In the genomic region with DNA sequence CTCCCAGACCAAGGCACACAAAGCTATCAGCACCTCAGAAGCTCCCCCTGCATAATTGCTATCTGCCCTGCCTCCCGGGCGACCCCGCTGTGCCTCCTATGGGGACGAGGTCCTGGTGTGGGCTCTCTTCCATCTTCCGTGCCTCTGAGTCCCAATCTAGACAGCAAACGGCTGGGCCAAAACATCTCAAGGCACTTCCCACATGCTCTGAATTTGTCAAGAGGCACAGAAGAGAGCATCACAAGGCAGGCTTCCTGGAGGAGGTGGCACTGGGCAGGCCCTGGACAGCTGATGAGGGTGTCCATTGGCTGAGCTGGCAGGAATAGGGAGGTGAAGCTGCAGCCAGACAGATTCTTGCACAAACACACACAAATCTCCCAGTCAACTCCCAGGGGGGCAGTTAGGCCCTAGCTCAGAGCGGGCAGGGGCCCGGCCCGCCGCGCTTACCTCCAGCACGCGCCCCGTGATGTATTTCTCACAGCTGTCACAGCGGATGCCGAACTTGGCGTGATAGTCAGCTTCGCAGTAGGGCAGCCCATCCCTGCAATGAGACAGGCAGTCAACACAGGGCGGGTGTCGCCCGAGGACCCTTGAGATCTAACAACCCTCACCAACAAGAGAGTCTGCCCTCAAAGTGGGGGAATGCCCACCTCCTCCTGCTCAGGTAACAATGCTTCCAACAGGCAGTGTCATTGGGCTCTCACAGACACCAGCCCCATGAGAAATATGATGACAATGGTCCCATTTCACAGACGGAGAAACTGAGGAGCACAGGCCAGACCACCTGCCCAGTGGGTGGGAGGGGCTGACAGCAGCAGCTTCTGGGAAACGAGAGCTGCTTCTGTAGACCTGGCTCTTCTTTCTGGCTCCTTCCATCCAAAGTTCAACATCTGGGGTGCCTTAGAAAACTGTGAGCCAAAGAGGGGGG, we compare ENCODE assay signal across 2 cellular contexts.
TF ChIP-seq lines count a peak whose summit lies in the region.

No MANE protein-coding gene starts in this region.

TF ChIP-seq in A549, 52 proteins besides CTCF, POLR2A, EP300 and RAD21:
- TF ChIP-seq ZSCAN20 (CRISPR knock-in tag; IDR thresholded peaks at IDR 0.05) (no peak), RNF2 (IDR thresholded peaks at IDR 0.05; ENCODE audit: borderline replicate concordance, low read depth) (no peak), TFCP2L1 (CRISPR knock-in tag; IDR thresholded peaks at IDR 0.05) (no peak), ZFP36 (IDR thresholded peaks at IDR 0.05; ENCODE audit: borderline replicate concordance, partially characterized antibody) (peak; percentile 86), CBX2 (IDR thresholded peaks at IDR 0.05; ENCODE audit: borderline replicate concordance, low read depth) (no peak), TP53 (CRISPR knock-in tag; IDR thresholded peaks at IDR 0.05) (no peak)
- TF ChIP-seq, protein P1, sequence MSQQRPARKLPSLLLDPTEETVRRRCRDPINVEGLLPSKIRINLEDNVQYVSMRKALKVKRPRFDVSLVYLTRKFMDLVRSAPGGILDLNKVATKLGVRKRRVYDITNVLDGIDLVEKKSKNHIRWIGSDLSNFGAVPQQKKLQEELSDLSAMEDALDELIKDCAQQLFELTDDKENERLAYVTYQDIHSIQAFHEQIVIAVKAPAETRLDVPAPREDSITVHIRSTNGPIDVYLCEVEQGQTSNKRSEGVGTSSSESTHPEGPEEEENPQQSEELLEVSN (IDR thresholded peaks at IDR 0.05; ENCODE audit: borderline replicate concordance, low read depth), result no peak

TF ChIP-seq in H1, 55 proteins besides CTCF, POLR2A, EP300 and RAD21:
- TF ChIP-seq KDM1A (IDR thresholded peaks at IDR 0.05; ENCODE audit: borderline replicate concordance, low read length) (peak; percentile 44; the same call in 1 of the 2 replicates), JUN (IDR thresholded peaks at IDR 0.05; ENCODE audit: low read depth, low read length) (no peak)
